In the genomic region with DNA sequence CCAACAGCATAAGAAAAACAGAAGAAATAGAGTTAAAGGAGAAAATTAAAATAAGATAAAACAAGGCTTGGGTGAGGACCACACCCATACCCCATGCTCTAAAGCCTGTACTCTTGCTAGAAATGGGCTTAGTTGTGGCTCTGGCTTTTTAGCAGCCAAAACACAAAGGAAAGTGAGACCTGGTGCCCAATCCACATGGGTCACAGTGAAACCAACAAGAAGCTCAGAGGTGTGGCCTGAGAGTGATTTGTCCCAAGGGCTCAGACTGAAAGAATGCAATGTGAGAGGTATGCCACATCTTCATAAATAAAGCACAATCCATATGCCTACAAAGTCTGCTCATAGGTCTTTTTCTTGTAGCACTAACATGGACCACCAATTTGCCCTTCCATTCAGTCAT, we compare ENCODE assay signal across 31 cellular contexts.
"Had no signal": no experiment of that assay in that cellular context is flagged by ENCODE, and none has a peak within 500 bp of the region (broad histone marks: within the 10 kb centered on the region; RNA-seq: fewer than 3 reads in every experiment).

No MANE protein-coding gene starts in this region.

- H3K4me3 ChIP-seq: coronary artery, dorsolateral prefrontal cortex had no signal

- DNase-seq: activated CD4-positive, alpha-beta memory T cell treated with anti-CD3 and anti-CD28 coated beads, Interleukin-2, amount 10 ng/mL, durations not matched to agents 7 days and 5 days; activated CD4-positive, alpha-beta T cell treated with anti-CD3 and anti-CD28 coated beads for 1 hour; activated CD4-positive, alpha-beta T cell treated with anti-CD3 and anti-CD28 coated beads for 4 hours; activated CD4-positive, alpha-beta T cell treated with anti-CD3 and anti-CD28 coated beads, Interleukin-2, amount 10 ng/mL, durations not matched to agents 7 days and 5 days; activated CD4-positive, alpha-beta T cell treated with anti-CD3 and anti-CD28 coated beads, Interleukin-2, amount 50 U/mL, for 4 hours; activated CD8-positive, alpha-beta memory T cell treated with anti-CD3 and anti-CD28 coated beads, Interleukin-2, amount 10 ng/mL, durations not matched to agents 7 days and 5 days; activated CD8-positive, alpha-beta memory T cell treated with anti-CD3 and anti-CD28 coated beads, Interleukin-2, amount 50 U/mL, for 4 hours; activated effector memory CD4-positive, alpha-beta T cell treated with Interleukin-2 at 50 U/mL for 16 hours; activated gamma-delta T cell treated with Interleukin-2 at 50 U/mL for 16 hours; activated naive CD4-positive, alpha-beta T cell treated with anti-CD3 and anti-CD28 coated beads, Interleukin-2, amount 50 U/mL, for 16 hours; activated naive CD4-positive, alpha-beta T cell treated with Interleukin-2 at 50 U/mL for 16 hours; activated T-cell treated with anti-CD3 and anti-CD28 coated beads, Interleukin-2, amount 50 U/mL, for 4 hours; amniotic stem cell; anterior cingulate cortex; brain microvascular endothelial cell; dorsolateral prefrontal cortex; effector memory CD4-positive, alpha-beta T cell; endodermal cell; foreskin fibroblast; head of caudate nucleus; SW 1271; T-cell; T1000 had no signal

- ATAC-seq: activated CD8-positive, alpha-beta memory T cell treated with anti-CD3 and anti-CD28 coated beads, Interleukin-2, amount 10 ng/mL, durations not matched to agents 7 days and 5 days; activated T-cell treated with anti-CD3 and anti-CD28 coated beads, Interleukin-2, amount 50 U/mL, for 4 hours; activated T-helper 17 cell treated with anti-CD3 and anti-CD28 coated beads, Interleukin-2, amount 50 U/mL, for 72 hours; esophagus mucosa; T-cell had no signal

- H3K27me3 ChIP-seq: brain microvascular endothelial cell, dorsolateral prefrontal cortex had no signal

- H3K4me3 Mint-ChIP-seq: activated CD4-positive, alpha-beta memory T cell treated with anti-CD3 and anti-CD28 coated beads, Interleukin-2, amount 10 ng/mL, durations not matched to agents 7 days and 5 days; activated CD4-positive, alpha-beta T cell treated with anti-CD3 and anti-CD28 coated beads, Interleukin-2, amount 10 ng/mL, durations not matched to agents 7 days and 5 days; activated CD8-positive, alpha-beta memory T cell treated with anti-CD3 and anti-CD28 coated beads, Interleukin-2, amount 10 ng/mL, durations not matched to agents 7 days and 5 days; activated naive CD8-positive, alpha-beta T cell; activated T-cell treated with anti-CD3 and anti-CD28 coated beads, Interleukin-2, amount 50 U/mL, for 4 hours; activated T-helper 17 cell treated with anti-CD3 and anti-CD28 coated beads, Interleukin-2, amount 50 U/mL, for 72 hours; central memory CD8-positive, alpha-beta T cell; dendritic cell treated with granulocyte-macrophage colony-stimulating factor and Interleukin-4, amounts not matched to agents 40 ng/mL and 50 ng/mL, for 4 days; endodermal cell; T-cell; T-helper 1 cell treated with Interleukin-12 subunit alpha and Interleukin-12 subunit beta and Interleukin-4 antibody, amounts not matched to agents 30 μg/mL and 1 μg/mL, for 36 hours; T-helper 2 cell treated with Interferon-gamma antibody and Interleukin-4, amounts not matched to agents 5 μg/mL and 100 μg/mL, for 36 hours had no signal

- H3K9me3 Mint-ChIP-seq: activated CD4-positive, alpha-beta memory T cell treated with anti-CD3 and anti-CD28 coated beads, Interleukin-2, amount 10 ng/mL, durations not matched to agents 7 days and 5 days; activated CD4-positive, alpha-beta T cell treated with anti-CD3 and anti-CD28 coated beads, Interleukin-2, amount 10 ng/mL, durations not matched to agents 7 days and 5 days; activated T-cell treated with anti-CD3 and anti-CD28 coated beads, Interleukin-2, amount 50 U/mL, for 4 hours; activated T-helper 17 cell treated with anti-CD3 and anti-CD28 coated beads, Interleukin-2, amount 50 U/mL, for 72 hours; central memory CD8-positive, alpha-beta T cell; dendritic cell treated with granulocyte-macrophage colony-stimulating factor and Interleukin-4, amounts not matched to agents 40 ng/mL and 50 ng/mL, for 4 days; endodermal cell; T-cell; T-helper 1 cell treated with Interleukin-12 subunit alpha and Interleukin-12 subunit beta and Interleukin-4 antibody, amounts not matched to agents 30 μg/mL and 1 μg/mL, for 36 hours; T-helper 2 cell treated with Interferon-gamma antibody and Interleukin-4, amounts not matched to agents 5 μg/mL and 100 μg/mL, for 36 hours had no signal

- H3K27me3 Mint-ChIP-seq: activated CD4-positive, alpha-beta memory T cell treated with anti-CD3 and anti-CD28 coated beads, Interleukin-2, amount 10 ng/mL, durations not matched to agents 7 days and 5 days; activated CD4-positive, alpha-beta T cell treated with anti-CD3 and anti-CD28 coated beads, Interleukin-2, amount 10 ng/mL, durations not matched to agents 7 days and 5 days; activated CD8-positive, alpha-beta memory T cell treated with anti-CD3 and anti-CD28 coated beads, Interleukin-2, amount 10 ng/mL, durations not matched to agents 7 days and 5 days; activated naive CD8-positive, alpha-beta T cell; activated T-helper 17 cell treated with anti-CD3 and anti-CD28 coated beads, Interleukin-2, amount 50 U/mL, for 72 hours; central memory CD8-positive, alpha-beta T cell; dendritic cell treated with granulocyte-macrophage colony-stimulating factor and Interleukin-4, amounts not matched to agents 40 ng/mL and 50 ng/mL, for 4 days; T-cell had no signal

- H3K27ac Mint-ChIP-seq: activated CD4-positive, alpha-beta memory T cell treated with anti-CD3 and anti-CD28 coated beads, Interleukin-2, amount 10 ng/mL, durations not matched to agents 7 days and 5 days; activated CD4-positive, alpha-beta T cell treated with anti-CD3 and anti-CD28 coated beads, Interleukin-2, amount 10 ng/mL, durations not matched to agents 7 days and 5 days; activated naive CD8-positive, alpha-beta T cell; activated T-helper 17 cell treated with anti-CD3 and anti-CD28 coated beads, Interleukin-2, amount 50 U/mL, for 72 hours; dendritic cell treated with granulocyte-macrophage colony-stimulating factor and Interleukin-4, amounts not matched to agents 40 ng/mL and 50 ng/mL, for 4 days; endodermal cell; T-cell; T-helper 1 cell treated with Interleukin-12 subunit alpha and Interleukin-12 subunit beta and Interleukin-4 antibody, amounts not matched to agents 30 μg/mL and 1 μg/mL, for 36 hours; T-helper 2 cell treated with Interferon-gamma antibody and Interleukin-4, amounts not matched to agents 5 μg/mL and 100 μg/mL, for 36 hours had no signal

- H3K27ac ChIP-seq: brain microvascular endothelial cell, coronary artery, dorsolateral prefrontal cortex had no signal

- H3K4me1 Mint-ChIP-seq: endodermal cell had no signal
